1 cellular context compared by ENCODE assay signal in the genomic region with DNA sequence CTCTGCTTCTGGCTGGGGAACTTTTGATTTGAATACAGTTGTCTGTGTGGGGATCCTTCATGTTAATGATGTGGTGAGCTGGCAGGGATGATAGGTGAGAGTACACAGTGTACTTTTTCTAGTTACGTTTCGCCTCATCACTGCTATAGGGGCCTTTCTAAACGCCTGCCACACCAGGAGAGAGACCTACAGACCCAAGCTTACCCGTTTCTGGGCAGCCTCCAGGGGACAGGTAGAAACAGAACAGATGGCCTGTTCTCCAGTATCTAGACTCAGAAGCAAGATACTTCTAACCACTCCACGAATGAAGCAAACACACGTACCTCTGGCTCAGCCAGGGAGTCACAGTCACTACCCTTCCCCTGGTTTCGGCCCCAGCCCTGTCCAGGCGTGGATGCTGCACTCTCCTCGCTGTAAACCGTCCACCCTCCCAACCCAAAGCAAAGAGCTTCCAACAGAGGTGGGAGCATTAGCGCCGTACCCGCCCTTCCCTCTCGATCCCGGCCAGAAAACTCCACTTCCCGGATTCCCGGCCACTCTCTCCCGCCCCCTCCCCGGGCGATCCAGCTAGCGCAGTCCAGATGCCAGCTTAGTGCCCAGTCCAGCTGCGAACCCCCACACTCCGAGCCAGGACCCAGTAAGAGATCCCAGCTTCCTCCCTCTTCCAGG.
TF ChIP-seq lines count a peak whose summit lies in the region.

No MANE protein-coding gene starts in this region.

TF ChIP-seq in K562, 482 proteins besides CTCF, POLR2A, EP300 and RAD21 (continued from another document):
- TF ChIP-seq, protein P1, sequence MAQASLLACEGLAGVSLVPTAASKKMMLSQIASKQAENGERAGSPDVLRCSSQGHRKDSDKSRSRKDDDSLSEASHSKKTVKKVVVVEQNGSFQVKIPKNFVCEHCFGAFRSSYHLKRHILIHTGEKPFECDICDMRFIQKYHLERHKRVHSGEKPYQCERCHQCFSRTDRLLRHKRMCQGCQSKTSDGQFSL (CRISPR knock-in tag; IDR thresholded peaks at IDR 0.05), result peak; percentile 40; the same call in 1 of the 2 replicates
- TF ChIP-seq, protein P1 (tag; IDR thresholded peaks at IDR 0.05), result 0 out of 4 replicates have a peak, but pooled peaks of 1 of the 2 experiments have one; percentile 18
- TF ChIP-seq SIX5 (IDR thresholded peaks at IDR 0.05; ENCODE audit: borderline replicate concordance in 1 of 2, insufficient read depth in 1 of 2, low read depth in 1 of 2, low read length in 2 of 2) (peak in 1 of 2 experiments; percentile 8; a peak in 1 of 4 replicates), SIN3A (IDR thresholded peaks at IDR 0.05; ENCODE audit: borderline replicate concordance in 2 of 2, control insufficient read depth in 1 of 2, low read depth in 2 of 2, low read length in 2 of 2) (0 out of 4 replicates have a peak, but pooled peaks of 1 of the 2 experiments have one; percentile 29), SMARCE1 (IDR thresholded peaks at IDR 0.05) (peak; percentile 22; the same call in 1 of the 2 replicates), HNRNPLL (IDR thresholded peaks at IDR 0.05; ENCODE audit: low read depth, low read length, poor library complexity, severe bottlenecking) (peak; percentile 10)
- TF ChIP-seq, protein P2, sequence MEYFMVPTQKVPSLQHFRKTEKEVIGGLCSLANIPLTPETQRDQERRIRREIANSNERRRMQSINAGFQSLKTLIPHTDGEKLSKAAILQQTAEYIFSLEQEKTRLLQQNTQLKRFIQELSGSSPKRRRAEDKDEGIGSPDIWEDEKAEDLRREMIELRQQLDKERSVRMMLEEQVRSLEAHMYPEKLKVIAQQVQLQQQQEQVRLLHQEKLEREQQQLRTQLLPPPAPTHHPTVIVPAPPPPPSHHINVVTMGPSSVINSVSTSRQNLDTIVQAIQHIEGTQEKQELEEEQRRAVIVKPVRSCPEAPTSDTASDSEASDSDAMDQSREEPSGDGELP (CRISPR knock-in tag; IDR thresholded peaks at IDR 0.05; ENCODE audit: borderline replicate concordance), result peak; percentile 36; the same call in 1 of the 2 replicates
